1 cellular context compared by ENCODE assay signal in the genomic region with DNA sequence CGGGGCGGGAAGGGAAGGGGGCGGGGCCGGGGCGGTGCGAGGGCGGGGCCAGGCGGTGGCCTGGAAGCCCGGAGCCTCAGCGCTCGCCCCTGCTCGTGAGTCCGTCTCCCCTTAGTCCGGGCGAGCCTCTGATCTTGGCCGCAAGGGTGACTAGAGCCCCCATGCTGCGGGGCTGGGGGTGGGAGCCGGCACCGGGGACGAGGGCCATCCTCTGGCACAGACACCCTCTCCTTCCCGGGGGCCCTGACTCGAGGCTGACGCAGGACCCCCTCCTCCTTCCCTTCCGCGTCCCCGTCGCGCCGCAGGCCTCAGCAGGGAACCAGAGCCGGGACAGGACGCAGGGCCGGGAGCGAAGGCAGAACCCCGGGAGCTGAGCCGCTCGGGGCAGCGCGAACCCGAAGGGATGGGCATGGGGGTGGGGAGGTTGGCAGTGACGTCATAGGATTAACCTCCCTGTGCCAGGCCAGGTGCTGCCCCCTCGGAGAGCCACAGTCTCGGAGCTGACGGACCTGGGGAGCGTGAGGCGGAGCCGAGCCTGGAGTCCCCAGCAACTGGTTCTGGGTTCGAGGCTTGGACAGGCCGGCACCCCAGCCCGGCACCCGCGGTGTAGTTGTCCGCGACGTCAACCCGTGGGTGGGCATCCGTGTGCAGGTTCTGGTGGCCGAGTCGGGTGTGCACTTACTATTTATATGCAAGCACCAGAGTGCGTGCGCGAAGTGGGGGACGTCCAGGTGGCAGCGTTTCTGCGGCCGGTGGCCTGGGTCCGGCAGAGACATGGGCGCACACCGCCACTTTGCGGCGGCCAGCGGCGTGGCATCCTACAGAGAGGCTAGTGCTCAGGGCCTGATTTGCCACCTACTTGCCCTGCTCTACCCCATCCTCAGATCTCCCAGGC.
TF ChIP-seq lines count a peak whose summit lies in the region.

No MANE protein-coding gene starts in this region.

TF ChIP-seq in GM23338, 12 proteins besides CTCF, POLR2A, EP300 and RAD21 (continued from another document):
- TF ChIP-seq, protein P1, sequence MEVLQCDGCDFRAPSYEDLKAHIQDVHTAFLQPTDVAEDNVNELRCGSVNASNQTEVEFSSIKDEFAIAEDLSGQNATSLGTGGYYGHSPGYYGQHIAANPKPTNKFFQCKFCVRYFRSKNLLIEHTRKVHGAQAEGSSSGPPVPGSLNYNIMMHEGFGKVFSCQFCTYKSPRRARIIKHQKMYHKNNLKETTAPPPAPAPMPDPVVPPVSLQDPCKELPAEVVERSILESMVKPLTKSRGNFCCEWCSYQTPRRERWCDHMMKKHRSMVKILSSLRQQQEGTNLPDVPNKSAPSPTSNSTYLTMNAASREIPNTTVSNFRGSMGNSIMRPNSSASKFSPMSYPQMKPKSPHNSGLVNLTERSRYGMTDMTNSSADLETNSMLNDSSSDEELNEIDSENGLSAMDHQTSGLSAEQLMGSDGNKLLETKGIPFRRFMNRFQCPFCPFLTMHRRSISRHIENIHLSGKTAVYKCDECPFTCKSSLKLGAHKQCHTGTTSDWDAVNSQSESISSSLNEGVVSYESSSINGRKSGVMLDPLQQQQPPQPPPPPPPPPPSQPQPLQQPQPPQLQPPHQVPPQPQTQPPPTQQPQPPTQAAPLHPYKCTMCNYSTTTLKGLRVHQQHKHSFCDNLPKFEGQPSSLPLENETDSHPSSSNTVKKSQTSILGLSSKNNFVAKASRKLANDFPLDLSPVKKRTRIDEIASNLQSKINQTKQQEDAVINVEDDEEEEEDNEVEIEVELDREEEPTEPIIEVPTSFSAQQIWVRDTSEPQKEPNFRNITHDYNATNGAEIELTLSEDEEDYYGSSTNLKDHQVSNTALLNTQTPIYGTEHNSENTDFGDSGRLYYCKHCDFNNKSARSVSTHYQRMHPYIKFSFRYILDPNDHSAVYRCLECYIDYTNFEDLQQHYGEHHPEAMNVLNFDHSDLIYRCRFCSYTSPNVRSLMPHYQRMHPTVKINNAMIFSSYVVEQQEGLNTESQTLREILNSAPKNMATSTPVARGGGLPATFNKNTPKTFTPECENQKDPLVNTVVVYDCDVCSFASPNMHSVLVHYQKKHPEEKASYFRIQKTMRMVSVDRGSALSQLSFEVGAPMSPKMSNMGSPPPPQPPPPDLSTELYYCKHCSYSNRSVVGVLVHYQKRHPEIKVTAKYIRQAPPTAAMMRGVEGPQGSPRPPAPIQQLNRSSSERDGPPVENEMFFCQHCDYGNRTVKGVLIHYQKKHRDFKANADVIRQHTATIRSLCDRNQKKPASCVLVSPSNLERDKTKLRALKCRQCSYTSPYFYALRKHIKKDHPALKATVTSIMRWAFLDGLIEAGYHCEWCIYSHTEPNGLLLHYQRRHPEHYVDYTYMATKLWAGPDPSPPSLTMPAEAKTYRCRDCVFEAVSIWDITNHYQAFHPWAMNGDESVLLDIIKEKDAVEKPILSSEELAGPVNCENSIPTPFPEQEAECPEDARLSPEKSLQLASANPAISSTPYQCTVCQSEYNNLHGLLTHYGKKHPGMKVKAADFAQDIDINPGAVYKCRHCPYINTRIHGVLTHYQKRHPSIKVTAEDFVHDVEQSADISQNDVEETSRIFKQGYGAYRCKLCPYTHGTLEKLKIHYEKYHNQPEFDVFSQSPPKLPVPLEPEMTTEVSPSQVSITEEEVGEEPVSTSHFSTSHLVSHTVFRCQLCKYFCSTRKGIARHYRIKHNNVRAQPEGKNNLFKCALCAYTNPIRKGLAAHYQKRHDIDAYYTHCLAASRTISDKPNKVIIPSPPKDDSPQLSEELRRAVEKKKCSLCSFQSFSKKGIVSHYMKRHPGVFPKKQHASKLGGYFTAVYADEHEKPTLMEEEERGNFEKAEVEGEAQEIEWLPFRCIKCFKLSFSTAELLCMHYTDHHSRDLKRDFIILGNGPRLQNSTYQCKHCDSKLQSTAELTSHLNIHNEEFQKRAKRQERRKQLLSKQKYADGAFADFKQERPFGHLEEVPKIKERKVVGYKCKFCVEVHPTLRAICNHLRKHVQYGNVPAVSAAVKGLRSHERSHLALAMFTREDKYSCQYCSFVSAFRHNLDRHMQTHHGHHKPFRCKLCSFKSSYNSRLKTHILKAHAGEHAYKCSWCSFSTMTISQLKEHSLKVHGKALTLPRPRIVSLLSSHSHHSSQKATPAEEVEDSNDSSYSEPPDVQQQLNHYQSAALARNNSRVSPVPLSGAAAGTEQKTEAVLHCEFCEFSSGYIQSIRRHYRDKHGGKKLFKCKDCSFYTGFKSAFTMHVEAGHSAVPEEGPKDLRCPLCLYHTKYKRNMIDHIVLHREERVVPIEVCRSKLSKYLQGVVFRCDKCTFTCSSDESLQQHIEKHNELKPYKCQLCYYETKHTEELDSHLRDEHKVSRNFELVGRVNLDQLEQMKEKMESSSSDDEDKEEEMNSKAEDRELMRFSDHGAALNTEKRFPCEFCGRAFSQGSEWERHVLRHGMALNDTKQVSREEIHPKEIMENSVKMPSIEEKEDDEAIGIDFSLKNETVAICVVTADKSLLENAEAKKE (CRISPR knock-in tag; IDR thresholded peaks at IDR 0.05) = no peak
